8 cellular contexts compared by ENCODE assay signal in the genomic region with DNA sequence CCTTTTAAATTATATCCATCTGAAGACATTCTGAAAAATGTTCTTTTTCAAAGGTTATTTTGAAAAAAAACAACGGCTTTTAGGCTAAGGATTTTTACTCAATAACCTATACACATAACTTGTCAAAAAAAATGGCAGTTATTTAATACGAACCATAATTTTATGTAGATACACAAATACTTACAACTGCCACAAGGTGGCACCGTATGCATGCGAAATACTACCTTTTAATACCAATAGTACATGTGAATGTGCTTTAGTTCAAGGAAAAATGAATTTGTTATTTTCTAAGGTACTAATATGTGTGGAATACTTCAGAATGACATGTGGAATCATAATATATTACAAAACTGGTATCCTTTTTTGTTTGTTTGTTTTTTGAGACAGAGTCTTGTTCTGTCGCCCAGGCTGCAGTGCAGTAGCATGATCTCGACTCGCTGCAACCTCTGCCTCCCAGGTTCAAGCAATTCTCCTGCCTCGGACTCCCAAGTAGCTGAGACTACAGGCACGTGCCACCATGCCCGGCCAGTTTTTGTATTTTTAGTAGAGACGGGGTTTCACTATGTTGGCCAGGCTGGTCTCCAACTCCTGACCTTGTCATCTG. TPM values are rescaled to one million over a fixed set of nuclear protein-coding genes. Genes with fewer than 3 reads are reported as not detected.
DNase-seq lines count a peak whose midpoint lies in the region; ATAC-seq and FAIRE-seq lines count a peak whose summit lies in the region.

No MANE protein-coding gene starts in this region.

- H3K27me3 Mint-ChIP-seq in naive B cell, result no peaks in the 10 kb centered on the region

- H3K4me1 Mint-ChIP-seq in naive B cell, result peaks cover 16 to 37% (median 25%) of the 10 kb centered on the region in 3 donors

- no peaks in the 10 kb centered on the region for H3K9me3 Mint-ChIP-seq in naive B cell

- FAIRE-seq in A204.1 (lab: Jason Lieb, UNC), result peak; percentile 99
- peak; percentile 97 for FAIRE-seq in G401.6 (lab: Jason Lieb, UNC)

- DNase-seq in M059J (ENCODE audit: low read depth) (peak; percentile 64), T-helper 1 cell (peak in 4 of 5 donors; percentile 35 to 59 (median 43)), naive B cell (peak; percentile 37), iPS-NIHi11 (ENCODE audit: low spot score) (no peak)
- peak; percentile 48 for DNase-seq in effector CD4-positive, alpha-beta T cell

- no peaks in the 10 kb centered on the region for H3K36me3 Mint-ChIP-seq in naive B cell

- ATAC-seq in naive B cell (ENCODE audit: low read depth in 2 of 2) (no peak), HG03097 (IDR thresholded peaks at IDR 0.05; ENCODE audit: low FRiP score, unreplicated experiment) (no peak)

- H3K27ac Mint-ChIP-seq in naive B cell, result peak overlapping the region in 1 of 6 donors; percentile 27

- no peak overlapping the region for H3K4me3 Mint-ChIP-seq in naive B cell

RNA-seq across cellular contexts. Expression of gene MAD2L1, which starts 4.6 kb away (rescaled TPM):
- 49.7 and 97.9 TPM in 2 replicates for total RNA-seq in M059J (2014; rRNA removed; shearing (Covaris generic))
- 1 to 10 TPM; 2.9 to 7.9 (median 6.1) TPM for polyA plus RNA-seq in naive B cell (ENCODE audit: low read depth in 6 of 6)
